Comparison of ENCODE assay signal across 25 cellular contexts in the genomic region with DNA sequence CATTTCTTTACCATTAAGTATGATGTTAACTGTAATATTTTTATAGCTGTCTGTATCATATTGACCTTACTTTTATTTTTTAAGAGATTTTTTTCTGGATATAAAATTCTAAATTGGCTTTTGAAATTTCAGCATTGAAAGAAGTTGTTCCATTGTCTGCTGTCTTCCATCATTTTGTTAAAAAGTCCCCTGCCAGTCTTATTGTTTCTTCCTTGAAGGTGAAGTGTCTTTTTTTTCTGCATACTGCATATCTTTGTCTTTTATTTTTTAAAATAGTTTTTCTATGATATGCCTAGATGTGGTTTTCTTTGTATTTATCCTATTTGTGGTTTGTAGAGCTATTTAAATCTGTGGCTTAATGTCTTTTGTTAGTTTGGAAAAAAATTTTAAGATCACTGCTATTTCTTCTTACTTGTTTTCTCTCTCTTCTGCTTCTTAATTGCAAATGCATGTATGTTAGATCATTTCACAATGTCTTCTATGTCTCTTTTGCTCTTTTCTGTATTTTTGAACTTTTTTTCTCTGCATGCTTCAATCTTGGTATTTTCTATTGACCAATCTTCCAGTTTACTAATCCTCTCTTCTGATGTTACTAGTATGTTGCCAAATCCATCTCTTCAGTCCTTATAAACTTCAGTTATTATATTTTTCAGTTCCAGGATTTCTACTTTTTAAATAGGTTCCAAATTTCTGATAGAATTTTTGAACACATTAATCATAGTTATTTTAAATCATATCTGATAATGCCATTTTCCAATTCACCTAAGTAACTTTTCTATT. TPM values are rescaled to one million over a fixed set of nuclear protein-coding genes. Genes with fewer than 3 reads are reported as not detected.
DNase-seq lines count a peak whose midpoint lies in the region; ATAC-seq lines count a peak whose summit lies in the region.
"Had no signal": no experiment of that assay in that cellular context is flagged by ENCODE, and none has a peak within 500 bp of the region (broad histone marks: within the 10 kb centered on the region; RNA-seq: fewer than 3 reads in every experiment).

No MANE protein-coding gene starts in this region.

- POLR2A ChIA-PET in naive thymus-derived CD4-positive, alpha-beta T cell (lab: Charles Lee) = interaction anchor here (0.8 to 1.7 kb wide), 6 partner anchors 9 to 29 kb away, joined by 3 to 6 read pairs (median 5); a partner anchor contains a TSS

- CTCF ChIA-PET in naive thymus-derived CD4-positive, alpha-beta T cell (lab: Charles Lee) = interaction anchor here (0.6 kb wide), 1 partner anchor 19 kb away, joined by 6 read pairs; no protein-coding TSS in a partner anchor

- no peak for ATAC-seq in naive thymus-derived CD4-positive, alpha-beta T cell
- ATAC-seq in GM21528 (IDR thresholded peaks at IDR 0.05; ENCODE audit: low FRiP score, unreplicated experiment) = no peak
- ATAC-seq: left colon had no signal

- H3K9me3 ChIP-seq in naive thymus-derived CD4-positive, alpha-beta T cell (ENCODE audit: control insufficient read depth in 2 of 3, low read length in 3 of 3) = peaks cover 0 to 17% (median 11%) of the 10 kb centered on the region in 3 experiments
- H3K9me3 ChIP-seq: HAP-1, thyroid gland had no signal

- no peak overlapping the region for H3K4me3 ChIP-seq in naive thymus-derived CD4-positive, alpha-beta T cell (ENCODE audit: low read length)
- H3K4me3 ChIP-seq: HAP-1, Peyer's patch, thyroid gland had no signal

- H3K27ac Mint-ChIP-seq in activated naive CD4-positive, alpha-beta T cell treated with anti-CD3 and anti-CD28 coated beads, Interleukin-2, amount 50 U/mL, for 24 hours = no peak overlapping the region
- H3K27ac Mint-ChIP-seq in activated naive CD8-positive, alpha-beta T cell = peak overlapping the region; percentile 75
- peak overlapping the region in 7 of 9 donors; percentile 1 to 73 (median 21) for H3K27ac Mint-ChIP-seq in naive thymus-derived CD4-positive, alpha-beta T cell
- H3K27ac Mint-ChIP-seq: activated T-helper 2 cell treated with anti-CD3 and anti-CD28 coated beads, Interferon-gamma antibody, Interleukin-2, Interleukin-4, amounts not matched to agents 10 μg/mL and 5 μg/mL and 100 μg/mL, durations not matched to agents 14 hours and 24 hours and 36 hours had no signal

- peaks cover 49% of the 10 kb centered on the region for H3K36me3 Mint-ChIP-seq in activated naive CD4-positive, alpha-beta T cell treated with anti-CD3 and anti-CD28 coated beads, Interleukin-2, amount 50 U/mL, for 24 hours
- H3K36me3 Mint-ChIP-seq in activated naive CD8-positive, alpha-beta T cell = peaks cover 48% of the 10 kb centered on the region
- H3K36me3 Mint-ChIP-seq in naive thymus-derived CD4-positive, alpha-beta T cell = peaks cover 22 to 74% (median 52%) of the 10 kb centered on the region in 5 donors

- H3K9me3 Mint-ChIP-seq in activated naive CD4-positive, alpha-beta T cell treated with anti-CD3 and anti-CD28 coated beads, Interleukin-2, amount 50 U/mL, for 24 hours = peaks cover 12% of the 10 kb centered on the region
- H3K9me3 Mint-ChIP-seq in activated naive CD8-positive, alpha-beta T cell (ENCODE audit: low read depth) = peaks cover 13% of the 10 kb centered on the region
- H3K9me3 Mint-ChIP-seq in naive thymus-derived CD4-positive, alpha-beta T cell = peaks cover 5 to 36% (median 17%) of the 10 kb centered on the region in 11 donors

- no peaks in the 10 kb centered on the region for H3K27me3 Mint-ChIP-seq in activated naive CD4-positive, alpha-beta T cell treated with anti-CD3 and anti-CD28 coated beads, Interleukin-2, amount 50 U/mL, for 24 hours
- H3K27me3 Mint-ChIP-seq in activated naive CD8-positive, alpha-beta T cell = no peaks in the 10 kb centered on the region
- H3K27me3 Mint-ChIP-seq in naive thymus-derived CD4-positive, alpha-beta T cell = no peaks in the 10 kb centered on the region

- H3K4me1 Mint-ChIP-seq in activated naive CD4-positive, alpha-beta T cell treated with anti-CD3 and anti-CD28 coated beads, Interleukin-2, amount 50 U/mL, for 24 hours = peaks cover 53% of the 10 kb centered on the region
- peaks cover 61% of the 10 kb centered on the region for H3K4me1 Mint-ChIP-seq in activated naive CD8-positive, alpha-beta T cell (ENCODE audit: low read depth)
- H3K4me1 Mint-ChIP-seq in naive thymus-derived CD4-positive, alpha-beta T cell = peaks cover 22 to 56% (median 42%) of the 10 kb centered on the region in 7 donors

- H3K4me3 Mint-ChIP-seq in activated naive CD4-positive, alpha-beta T cell treated with anti-CD3 and anti-CD28 coated beads, Interleukin-2, amount 50 U/mL, for 24 hours = peak overlapping the region; percentile 26
- H3K4me3 Mint-ChIP-seq in activated naive CD8-positive, alpha-beta T cell = peak overlapping the region; percentile 40
- peak overlapping the region in 2 of 10 donors; percentile 6 to 14 for H3K4me3 Mint-ChIP-seq in naive thymus-derived CD4-positive, alpha-beta T cell

- intact Hi-C loops in naive thymus-derived CD4-positive, alpha-beta T cell (cut with micrococcal nuclease) = no loop called here

- no peaks in the 10 kb centered on the region for H3K27me3 ChIP-seq in naive thymus-derived CD4-positive, alpha-beta T cell (ENCODE audit: control insufficient read depth in 2 of 2, insufficient read depth in 2 of 2, low read length in 2 of 2)
- H3K27me3 ChIP-seq: Peyer's patch, thyroid gland had no signal

- peaks cover 13% of the 10 kb centered on the region in 2 donors for H3K4me1 ChIP-seq in naive thymus-derived CD4-positive, alpha-beta T cell (ENCODE audit: control insufficient read depth in 2 of 2, insufficient read depth in 2 of 2, low read length in 2 of 2)
- H3K4me1 ChIP-seq: HAP-1, Peyer's patch, thyroid gland had no signal

- H3K36me3 ChIP-seq in naive thymus-derived CD4-positive, alpha-beta T cell (ENCODE audit: control insufficient read depth in 2 of 3, insufficient read depth in 3 of 3, low read length in 3 of 3) = peaks cover 5 to 32% (median 9%) of the 10 kb centered on the region in 3 experiments
- H3K36me3 ChIP-seq: HAP-1, Peyer's patch, thyroid gland had no signal

- DNase-seq in DMS53 (lab: John Stamatoyannopoulos, UW) (peak; percentile 8), DMS53 treated with DMSO at 0.1 percent for 48 hours (lab: John Stamatoyannopoulos, UW; ENCODE audit: unreplicated experiment) (no peak), GM19240 (ENCODE audit: insufficient read length, low spot score) (no peak)
- DNase-seq in activated naive CD4-positive, alpha-beta T cell treated with anti-CD3 and anti-CD28 coated beads, Interleukin-2, amount 50 U/mL, for 16 hours = no peak
- peak in 3 of 9 donors; percentile 26 to 44 (median 31) for DNase-seq in naive thymus-derived CD4-positive, alpha-beta T cell
- DNase-seq: aorta; dermis blood vessel endothelial cell; DMS79 treated with DMSO at 0.1 percent for 48 hours; left colon; mesenchymal stem cell; NCI-H1092; NCI-H2029; NCI-H345; Peyer's patch; retina; stimulated activated CD4-positive, alpha-beta T cell treated with anti-CD3 and anti-CD28 coated beads, Interleukin-2, amount 100 ng/mL, for 48 hours; thyroid gland had no signal

- H3K27ac ChIP-seq in naive thymus-derived CD4-positive, alpha-beta T cell (ENCODE audit: low read depth, low read length) = no peak overlapping the region
- H3K27ac ChIP-seq: 22Rv1, KMS-11, Peyer's patch, thyroid gland had no signal

RNA-seq across cellular contexts. Expression of a gene that starts 20.2 kb away (rescaled TPM):
- 10 to 100 TPM; 24.6 to 40.9 (median 31.4) TPM for total RNA-seq in naive thymus-derived CD4-positive, alpha-beta T cell
- 10 to 100 TPM; 37.1 to 52.1 TPM for polyA plus RNA-seq in naive thymus-derived CD4-positive, alpha-beta T cell
- total RNA-seq: endothelial cell of umbilical vein had no signal
